10 cellular contexts compared by ENCODE assay signal in the genomic region with DNA sequence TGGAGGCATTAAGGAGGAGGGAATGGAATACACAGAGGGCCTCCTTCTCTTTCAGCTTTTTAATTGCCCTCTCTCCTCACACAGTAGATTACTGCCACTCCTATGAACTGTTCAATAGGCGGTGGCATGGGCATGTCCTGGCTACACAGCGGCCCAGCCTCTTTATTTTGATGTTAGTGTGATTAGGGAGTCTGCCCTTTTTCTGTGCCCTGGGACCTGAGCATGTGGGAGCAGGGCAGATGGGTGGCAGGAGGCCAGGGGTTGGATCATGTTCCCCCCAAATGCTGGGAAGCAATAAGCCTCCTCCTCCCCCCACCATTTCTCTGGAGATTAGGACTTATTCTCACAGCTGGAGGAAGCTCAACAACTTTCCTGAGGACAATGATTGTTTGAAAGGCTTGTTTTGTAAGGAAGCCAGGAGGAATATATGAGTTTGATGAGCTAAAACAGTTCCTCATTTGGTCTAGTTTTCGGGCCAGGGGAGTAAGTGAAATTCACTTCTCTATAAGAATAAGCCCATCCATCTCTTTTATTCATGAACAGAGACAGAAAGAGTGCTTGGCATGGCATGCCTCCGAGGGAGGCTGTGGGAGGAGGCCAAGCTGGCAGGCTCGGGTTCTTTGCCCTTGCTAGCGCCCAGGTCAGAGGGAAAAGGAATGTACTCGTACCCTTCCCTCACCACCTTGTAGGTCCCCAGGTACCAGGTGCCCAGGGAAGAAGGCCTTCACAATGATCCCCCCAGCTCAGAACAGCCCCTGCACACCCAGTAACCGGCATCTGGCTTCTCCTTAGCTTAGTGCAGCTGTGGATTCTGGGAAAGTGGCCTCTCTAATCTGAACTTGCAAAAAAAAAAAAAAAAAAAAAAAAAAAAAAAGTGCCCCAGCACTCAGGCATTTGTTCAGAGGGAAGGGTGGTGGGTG. TPM values are rescaled to one million over a fixed set of nuclear protein-coding genes. Genes with fewer than 3 reads are reported as not detected.
DNase-seq lines count a peak whose midpoint lies in the region; ATAC-seq and TF ChIP-seq lines count a peak whose summit lies in the region.
"Had no signal": no experiment of that assay in that cellular context is flagged by ENCODE, and none has a peak within 500 bp of the region (broad histone marks: within the 10 kb centered on the region; RNA-seq: fewer than 3 reads in every experiment).

No MANE protein-coding gene starts in this region.

- H3K9ac ChIP-seq in mesenchymal stem cell (ENCODE audit: low read length), result peak overlapping the region; percentile 56

- H2BK15ac ChIP-seq in mesenchymal stem cell (ENCODE audit: low read depth, poor library complexity, severe bottlenecking), result no peak overlapping the region

- no peak overlapping the region for H3K27ac Mint-ChIP-seq in activated CD8-positive, alpha-beta T cell treated with anti-CD3 and anti-CD28 coated beads for 36 hours
- H3K27ac Mint-ChIP-seq in activated CD8-positive, alpha-beta T cell treated with anti-CD3 and anti-CD28 coated beads, Interleukin-2, amount 10 ng/mL, durations not matched to agents 7 days and 5 days, result no peak overlapping the region
- H3K27ac Mint-ChIP-seq: T-helper 17 cell had no signal

- H4K91ac ChIP-seq in mesenchymal stem cell (ENCODE audit: low read length), result peak overlapping the region; percentile 32

- no peaks in the 10 kb centered on the region for H3K9me3 Mint-ChIP-seq in activated CD8-positive, alpha-beta T cell treated with anti-CD3 and anti-CD28 coated beads for 36 hours
- no peaks in the 10 kb centered on the region for H3K9me3 Mint-ChIP-seq in activated CD8-positive, alpha-beta T cell treated with anti-CD3 and anti-CD28 coated beads, Interleukin-2, amount 10 ng/mL, durations not matched to agents 7 days and 5 days (ENCODE audit: insufficient read depth)

- H3K4me1 ChIP-seq in mesenchymal stem cell (ENCODE audit: control insufficient read depth, insufficient read depth, low read depth, low read length) (peaks cover 13% of the 10 kb centered on the region), PC-9 (replicated peaks; ENCODE audit: insufficient read depth) (no peaks in the 10 kb centered on the region)

- intact Hi-C loops in activated CD8-positive, alpha-beta T cell treated with anti-CD3 and anti-CD28 coated beads for 36 hours (cut with micrococcal nuclease), result no loop called here
- intact Hi-C loops in PC-9 (cut with micrococcal nuclease; ENCODE audit: unreplicated experiment), result no loop called here

- no peak overlapping the region for H2BK12ac ChIP-seq in mesenchymal stem cell (ENCODE audit: low read length in 2 of 2)

- no peaks in the 10 kb centered on the region for H4K20me1 ChIP-seq in PC-9 (ENCODE audit: insufficient read depth)

- POLR2A ChIA-PET in activated CD8-positive, alpha-beta T cell treated with anti-CD3 and anti-CD28 coated beads for 36 hours (lab: Charles Lee), result interaction anchor here (0.7 to 1.5 kb wide), 4 partner anchors 17 to 40 kb away, joined by 3 to 5 read pairs (median 4); partner anchors contain the start of gene CCDC15
- POLR2A ChIA-PET in activated CD8-positive, alpha-beta T cell treated with anti-CD3 and anti-CD28 coated beads, Interleukin-2, amount 10 ng/mL, durations not matched to agents 7 days and 5 days (lab: Charles Lee), result interaction anchor here (1.1 kb wide), 1 partner anchor 34 kb away, joined by 3 read pairs; the partner anchor contains the start of gene CCDC15
- POLR2A ChIA-PET in PC-9 (lab: Charles Lee; ENCODE audit: unreplicated experiment), result no interaction called here

- CTCF ChIA-PET in activated CD8-positive, alpha-beta T cell treated with anti-CD3 and anti-CD28 coated beads for 36 hours (lab: Charles Lee), result interaction anchor here (0.6 to 1.7 kb wide), 3 partner anchors 21 to 44 kb away, joined by 3 to 8 read pairs (median 5); no protein-coding TSS in a partner anchor
- CTCF ChIA-PET in activated CD8-positive, alpha-beta T cell treated with anti-CD3 and anti-CD28 coated beads, Interleukin-2, amount 10 ng/mL, durations not matched to agents 7 days and 5 days (lab: Charles Lee), result interaction anchor here (1.2 to 2.0 kb wide), 2 partner anchors 10 to 44 kb away, joined by 4 to 6 read pairs; no protein-coding TSS in a partner anchor
- CTCF ChIA-PET in PC-9 (lab: Charles Lee), result interaction anchor here (0.6 kb wide), 1 partner anchor 33 kb away, joined by 5 read pairs; no protein-coding TSS in a partner anchor

- H3K4me3 Mint-ChIP-seq in activated CD8-positive, alpha-beta T cell treated with anti-CD3 and anti-CD28 coated beads for 36 hours, result peak overlapping the region; percentile 35
- no peak overlapping the region for H3K4me3 Mint-ChIP-seq in activated CD8-positive, alpha-beta T cell treated with anti-CD3 and anti-CD28 coated beads, Interleukin-2, amount 10 ng/mL, durations not matched to agents 7 days and 5 days

- no peak for TF ChIP-seq CTCF in activated CD8-positive, alpha-beta T cell treated with anti-CD3 and anti-CD28 coated beads for 36 hours (IDR thresholded peaks at IDR 0.05)
- TF ChIP-seq CTCF in astrocyte of the cerebellum (IDR thresholded peaks at IDR 0.05; ENCODE audit: low read depth, low read length, missing control alignments) (no peak), PC-9 (conservative IDR thresholded peaks at IDR 0.05) (no peak)

- H3K36me3 Mint-ChIP-seq in activated CD8-positive, alpha-beta T cell treated with anti-CD3 and anti-CD28 coated beads for 36 hours (ENCODE audit: low read depth), result no peaks in the 10 kb centered on the region
- peaks cover 1% of the 10 kb centered on the region for H3K36me3 Mint-ChIP-seq in activated CD8-positive, alpha-beta T cell treated with anti-CD3 and anti-CD28 coated beads, Interleukin-2, amount 10 ng/mL, durations not matched to agents 7 days and 5 days (ENCODE audit: low read depth)

- H3K27me3 ChIP-seq in mesenchymal stem cell (ENCODE audit: control insufficient read depth in 1 of 2, insufficient read depth in 1 of 2, low read length in 2 of 2) (peaks cover 0 to 5% of the 10 kb centered on the region in 2 experiments), PC-9 (ENCODE audit: insufficient read depth, low read depth) (peaks cover 19% of the 10 kb centered on the region; the same call in 1 of the 2 replicates)

- peak overlapping the region; percentile 79 for H3K4me2 ChIP-seq in mesenchymal stem cell (ENCODE audit: low read length, poor library complexity, severe bottlenecking)
- no peak overlapping the region for H3K4me2 ChIP-seq in PC-9

- H2AK5ac ChIP-seq in mesenchymal stem cell (ENCODE audit: low read length, severe bottlenecking), result peak overlapping the region; percentile 73

- H3K18ac ChIP-seq in mesenchymal stem cell (ENCODE audit: low read depth in 1 of 2, low read length in 2 of 2), result peak overlapping the region in 1 of 2 experiments; percentile 14

- H3K79me2 ChIP-seq in PC-9 (ENCODE audit: low read depth), result no peaks in the 10 kb centered on the region

- no peaks in the 10 kb centered on the region for H3F3A ChIP-seq in PC-9 (ENCODE audit: insufficient read depth, low read depth)

- H3K9me3 ChIP-seq in mesenchymal stem cell (ENCODE audit: control insufficient read depth, low read length), result no peaks in the 10 kb centered on the region
- no peaks in the 10 kb centered on the region for H3K9me3 ChIP-seq in PC-9 (ENCODE audit: insufficient read depth, low read depth)

- no peaks in the 10 kb centered on the region for H3K27me3 Mint-ChIP-seq in activated CD8-positive, alpha-beta T cell treated with anti-CD3 and anti-CD28 coated beads for 36 hours
- H3K27me3 Mint-ChIP-seq in activated CD8-positive, alpha-beta T cell treated with anti-CD3 and anti-CD28 coated beads, Interleukin-2, amount 10 ng/mL, durations not matched to agents 7 days and 5 days (ENCODE audit: low read depth), result peaks cover 8% of the 10 kb centered on the region

- BruUV-seq in PC-9 (replicated peaks; lab: Mats Ljungman, UMichigan), result no TSS peak

- no peak overlapping the region for H3K14ac ChIP-seq in mesenchymal stem cell (ENCODE audit: low read length in 2 of 2)

- peaks cover 13% of the 10 kb centered on the region for H3K4me1 Mint-ChIP-seq in activated CD8-positive, alpha-beta T cell treated with anti-CD3 and anti-CD28 coated beads for 36 hours (ENCODE audit: low read depth)
- peaks cover 29% of the 10 kb centered on the region for H3K4me1 Mint-ChIP-seq in activated CD8-positive, alpha-beta T cell treated with anti-CD3 and anti-CD28 coated beads, Interleukin-2, amount 10 ng/mL, durations not matched to agents 7 days and 5 days (ENCODE audit: low read depth)

- no peaks in the 10 kb centered on the region for H3K9me2 ChIP-seq in PC-9 (ENCODE audit: insufficient read depth)

- H3K36me3 ChIP-seq in mesenchymal stem cell (ENCODE audit: control insufficient read depth in 1 of 2, insufficient read depth in 2 of 2, low read depth in 1 of 2, low read length in 2 of 2) (no peaks in the 10 kb centered on the region), PC-9 (ENCODE audit: low read depth) (no peaks in the 10 kb centered on the region)

- H3K4ac ChIP-seq in mesenchymal stem cell (ENCODE audit: low read depth in 1 of 2, low read length in 2 of 2), result no peak overlapping the region

- peak overlapping the region; percentile 87 for H4K8ac ChIP-seq in mesenchymal stem cell (ENCODE audit: low read length)

- WGBS in mesenchymal stem cell, result 86% methylated on average over 8 of the region's 8 CpGs

- H3K27ac ChIP-seq in mesenchymal stem cell (ENCODE audit: low read length, poor library complexity, severe bottlenecking), result no peak overlapping the region
- no peak overlapping the region for H3K27ac ChIP-seq in PC-9

- H3K4me3 ChIP-seq in astrocyte of the cerebellum (ENCODE audit: low read depth, low read length) (peak overlapping the region; percentile 35), mesenchymal stem cell (ENCODE audit: insufficient read depth in 1 of 2, low read depth in 1 of 2, low read length in 2 of 2) (no peak overlapping the region), PC-9 (no peak overlapping the region)

- no peak overlapping the region for H2BK120ac ChIP-seq in mesenchymal stem cell (ENCODE audit: low read depth, low read length)

- no peak for ATAC-seq in activated CD8-positive, alpha-beta T cell treated with anti-CD3 and anti-CD28 coated beads for 36 hours
- ATAC-seq in activated CD8-positive, alpha-beta T cell treated with anti-CD3 and anti-CD28 coated beads, Interleukin-2, amount 10 ng/mL, durations not matched to agents 7 days and 5 days, result no peak
- ATAC-seq in HG03108 (IDR thresholded peaks at IDR 0.05; ENCODE audit: unreplicated experiment), result no peak

- no peak overlapping the region for H2BK5ac ChIP-seq in mesenchymal stem cell (ENCODE audit: low read depth, low read length, poor library complexity, severe bottlenecking)

- no peaks in the 10 kb centered on the region for H3K79me1 ChIP-seq in mesenchymal stem cell (replicated peaks; ENCODE audit: low read length, poor library complexity, severe bottlenecking)

- no peak for DNase-seq in activated CD8-positive, alpha-beta T cell treated with anti-CD3 and anti-CD28 coated beads for 36 hours
- DNase-seq in activated CD8-positive, alpha-beta T cell treated with anti-CD3 and anti-CD28 coated beads, Interleukin-2, amount 10 ng/mL, durations not matched to agents 7 days and 5 days, result no peak
- DNase-seq in astrocyte of the cerebellum (ENCODE audit: low read depth) (no peak), mesenchymal stem cell (no peak), superior temporal gyrus (ENCODE audit: extremely low spot score) (peak; percentile 57), PC-9 (no peak), LoVo (ENCODE audit: low spot score) (no peak)

- no peak overlapping the region for H3K23ac ChIP-seq in mesenchymal stem cell (ENCODE audit: low read length in 2 of 2)

- in situ Hi-C loops in astrocyte of the cerebellum (cut with HindIII; ENCODE audit: low sequenced_read_pairs), result no loop called here

- H2AFZ ChIP-seq in mesenchymal stem cell (ENCODE audit: low read depth, low read length), result no peak overlapping the region
- no peak overlapping the region for H2AFZ ChIP-seq in PC-9

RNA-seq across cellular contexts. Expression of gene HEPN1, which starts 1.0 kb away (rescaled TPM):
- total RNA-seq in activated CD8-positive, alpha-beta T cell treated with anti-CD3 and anti-CD28 coated beads for 36 hours, result not detected
- not detected for total RNA-seq in activated CD8-positive, alpha-beta T cell treated with anti-CD3 and anti-CD28 coated beads, Interleukin-2, amount 10 ng/mL, durations not matched to agents 7 days and 5 days
- polyA plus RNA-seq in mesenchymal stem cell (2013, experiment 1 of 2), result not detected
- not detected for polyA plus RNA-seq in mesenchymal stem cell (2013, experiment 2 of 2)
- total RNA-seq in PC-9 (2021), result not detected in 2 replicates
- total RNA-seq: LHCN-M2, T-helper 17 cell had no signal

RNA-seq across cellular contexts. Expression of gene HEPACAM, which starts 15.8 kb away (rescaled TPM):
- under 1 TPM in 1 of 2 experiments, not detected in 1; 0.11 TPM for total RNA-seq in activated CD8-positive, alpha-beta T cell treated with anti-CD3 and anti-CD28 coated beads for 36 hours
- not detected for total RNA-seq in activated CD8-positive, alpha-beta T cell treated with anti-CD3 and anti-CD28 coated beads, Interleukin-2, amount 10 ng/mL, durations not matched to agents 7 days and 5 days
- not detected for polyA plus RNA-seq in mesenchymal stem cell (2013, experiment 1 of 2)
- not detected for polyA plus RNA-seq in mesenchymal stem cell (2013, experiment 2 of 2)
- not detected in 2 replicates for total RNA-seq in PC-9 (2021)
- total RNA-seq: LHCN-M2, T-helper 17 cell had no signal

RNA-seq across cellular contexts. Expression of gene ROBO4, which starts 22.4 kb away (rescaled TPM):
- total RNA-seq in activated CD8-positive, alpha-beta T cell treated with anti-CD3 and anti-CD28 coated beads for 36 hours, result not detected
- under 1 TPM in 1 of 2 experiments, not detected in 1; 0.05 TPM for total RNA-seq in activated CD8-positive, alpha-beta T cell treated with anti-CD3 and anti-CD28 coated beads, Interleukin-2, amount 10 ng/mL, durations not matched to agents 7 days and 5 days
- 0.17 TPM for polyA plus RNA-seq in mesenchymal stem cell (2013, experiment 1 of 2)
- polyA plus RNA-seq in mesenchymal stem cell (2013, experiment 2 of 2), result 0.22 TPM
- total RNA-seq in PC-9 (2021), result 0.20 TPM in 1 of 2 replicates, not detected in the other
- total RNA-seq: T-helper 17 cell had no signal

RNA-seq across cellular contexts. Expression of gene CCDC15, which starts 33.9 kb away (rescaled TPM):
- 1 to 10 TPM; 4.2 to 4.8 TPM for total RNA-seq in activated CD8-positive, alpha-beta T cell treated with anti-CD3 and anti-CD28 coated beads for 36 hours
- total RNA-seq in activated CD8-positive, alpha-beta T cell treated with anti-CD3 and anti-CD28 coated beads, Interleukin-2, amount 10 ng/mL, durations not matched to agents 7 days and 5 days, result 1 to 10 TPM; 7.7 to 8.8 TPM
- polyA plus RNA-seq in mesenchymal stem cell (2013, experiment 1 of 2), result 0.66 TPM
- polyA plus RNA-seq in mesenchymal stem cell (2013, experiment 2 of 2), result 0.60 TPM
- total RNA-seq in PC-9 (2021), result 2.7 and 2.8 TPM in 2 replicates

RNA-seq across cellular contexts. Expression of gene ROBO3, which starts 54.9 kb away (rescaled TPM):
- 10 to 100 TPM; 17.6 to 18.4 TPM for total RNA-seq in activated CD8-positive, alpha-beta T cell treated with anti-CD3 and anti-CD28 coated beads for 36 hours
- total RNA-seq in activated CD8-positive, alpha-beta T cell treated with anti-CD3 and anti-CD28 coated beads, Interleukin-2, amount 10 ng/mL, durations not matched to agents 7 days and 5 days, result 10 to 100 TPM in 1 of 2 experiments, 1 to 10 TPM in 1; 9.4 to 10.5 TPM
- 14.9 TPM for polyA plus RNA-seq in mesenchymal stem cell (2013, experiment 1 of 2)
- 14.9 TPM for polyA plus RNA-seq in mesenchymal stem cell (2013, experiment 2 of 2)
- 1.3 and 1.5 TPM in 2 replicates for total RNA-seq in PC-9 (2021)
